16 cellular contexts compared by ENCODE assay signal in the genomic region with DNA sequence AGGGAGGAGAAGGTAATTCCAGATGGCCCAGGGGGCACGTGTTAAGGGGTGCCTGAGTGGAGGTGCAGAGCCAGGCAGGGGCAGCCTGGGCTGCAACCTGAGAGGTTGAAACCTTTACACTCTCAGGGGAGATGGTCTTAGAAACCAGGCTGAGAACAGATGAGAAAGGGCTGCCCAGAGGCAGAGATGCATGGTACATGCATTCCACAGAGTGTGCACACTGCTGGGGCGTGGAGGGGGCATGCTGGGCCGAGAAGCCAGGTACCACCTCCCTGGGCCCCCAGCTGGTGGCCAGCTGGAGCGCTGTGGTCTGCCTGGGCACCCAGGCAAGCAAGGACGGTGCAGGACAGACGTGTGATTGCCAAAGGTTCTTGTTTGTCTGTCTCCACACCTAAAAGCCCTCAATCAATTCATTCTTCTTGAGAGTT.
"Had no signal": no experiment of that assay in that cellular context is flagged by ENCODE, and none has a peak within 500 bp of the region (broad histone marks: within the 10 kb centered on the region; RNA-seq: fewer than 3 reads in every experiment).

No MANE protein-coding gene starts in this region.

- ATAC-seq: activated CD4-positive, CD25-positive, alpha-beta regulatory T cell treated with anti-CD3 and anti-CD28 coated beads, Interleukin-2, amount 50 U/mL, for 24 hours; activated naive CD4-positive, alpha-beta T cell treated with anti-CD3 and anti-CD28 coated beads, Interleukin-2, amount 50 U/mL, for 72 hours; left cardiac atrium; mucosa of descending colon; stimulated activated naive CD8-positive, alpha-beta T cell treated with anti-CD3 and anti-CD28 coated beads, Interleukin-15, Interleukin-2, amounts not matched to agents 100 U/mL and 50 U/mL, for 24 hours had no signal

- DNase-seq: activated CD4-positive, alpha-beta T cell treated with anti-CD3 and anti-CD28 coated beads, Interleukin-2, amount 50 U/mL, for 4 hours; amygdala; immature natural killer cell; left cardiac atrium; sigmoid colon; SK-N-SH; stimulated activated CD4-positive, alpha-beta T cell treated with anti-CD3 and anti-CD28 coated beads, Interleukin-12 subunit alpha, Interleukin-12 subunit beta, amount 100 ng/mL, for 4 hours; stimulated activated naive CD8-positive, alpha-beta T cell treated with anti-CD3 and anti-CD28 coated beads, Interleukin-15, Interleukin-2, amounts not matched to agents 100 U/mL and 50 U/mL, for 24 hours; upper lobe of left lung had no signal

- H3K27me3 Mint-ChIP-seq: central memory CD8-positive, alpha-beta T cell had no signal

- H3K27ac Mint-ChIP-seq: activated naive CD4-positive, alpha-beta T cell treated with anti-CD3 and anti-CD28 coated beads, Interleukin-2, amount 50 U/mL, for 72 hours; brain; nephron had no signal

- H3K4me3 Mint-ChIP-seq: brain; central memory CD8-positive, alpha-beta T cell; immature natural killer cell; nephron had no signal

- H3K4me3 ChIP-seq: mucosa of descending colon, sigmoid colon, suprapubic skin, upper lobe of left lung had no signal

- H3K9me3 Mint-ChIP-seq: activated naive CD4-positive, alpha-beta T cell treated with anti-CD3 and anti-CD28 coated beads, Interleukin-2, amount 50 U/mL, for 72 hours; brain; central memory CD8-positive, alpha-beta T cell; immature natural killer cell; nephron had no signal

- H3K27me3 ChIP-seq: sigmoid colon, suprapubic skin, upper lobe of left lung had no signal

- H3K27ac ChIP-seq: sigmoid colon, suprapubic skin, upper lobe of left lung had no signal

- H3K36me3 Mint-ChIP-seq: activated naive CD4-positive, alpha-beta T cell treated with anti-CD3 and anti-CD28 coated beads, Interleukin-2, amount 50 U/mL, for 72 hours; brain; immature natural killer cell had no signal

- H3K4me1 ChIP-seq: sigmoid colon had no signal

- H3K36me3 ChIP-seq: sigmoid colon, suprapubic skin, upper lobe of left lung had no signal

- H3K9me3 ChIP-seq: mucosa of descending colon, sigmoid colon, SK-N-SH, suprapubic skin, upper lobe of left lung had no signal
